Comparison of ENCODE assay signal across 11 cellular contexts in genomic region chr5:126370796-126371718, GRCh38. TPM values are rescaled to one million over a fixed set of nuclear protein-coding genes. Genes with fewer than 3 reads are reported as not detected.
DNase-seq lines count a peak whose midpoint lies in the region; ATAC-seq, FAIRE-seq and TF ChIP-seq lines count a peak whose summit lies in the region.
"Had no signal": no experiment of that assay in that cellular context is flagged by ENCODE, and none has a peak within 500 bp of the region (broad histone marks: within the 10 kb centered on the region; RNA-seq: fewer than 3 reads in every experiment).

No MANE protein-coding gene starts in this region.

- H3K4me3 Mint-ChIP-seq in WTC11, result no peak overlapping the region
- no peak overlapping the region for H3K4me3 Mint-ChIP-seq in stimulated activated memory B cell treated with anti-CD40 and anti-IgM and Interleukin-4, amounts not matched to agents 10 μg/mL and 1 μg/mL and 100 μg/mL, for 72 hours

- H3K27ac ChIP-seq in right atrium auricular region (no peak overlapping the region), coronary artery (no peak overlapping the region)
- H3K27ac ChIP-seq: SJSA1 had no signal

- H3K4me1 ChIP-seq in right atrium auricular region, result peaks cover 0 to 4% of the 10 kb centered on the region in 2 donors

- no peaks in the 10 kb centered on the region for H3K27me3 ChIP-seq in right atrium auricular region
- H3K27me3 ChIP-seq in kidney epithelial cell (ENCODE audit: control insufficient read depth, insufficient read depth, low read length), result no peaks in the 10 kb centered on the region
- H3K27me3 ChIP-seq: SJSA1 had no signal

- CTCF ChIA-PET in WTC11 (lab: Charles Lee), result interaction anchor here (0.6 to 3.4 kb wide), 12 partner anchors 11 to 172 kb away, joined by 3 to 16 read pairs (median 4); no protein-coding TSS in a partner anchor

- peak; percentile 27 for FAIRE-seq in urothelium cell line (lab: Jason Lieb, UNC)

- H3K27me3 Mint-ChIP-seq in WTC11 (ENCODE audit: low read depth), result no peaks in the 10 kb centered on the region
- H3K27me3 Mint-ChIP-seq in stimulated activated memory B cell treated with anti-CD40 and anti-IgM and Interleukin-4, amounts not matched to agents 10 μg/mL and 1 μg/mL and 100 μg/mL, for 72 hours, result no peaks in the 10 kb centered on the region

- ATAC-seq in Right ventricle myocardium superior (ENCODE audit: poor library complexity) (peak; percentile 49), WTC11 (peak; percentile 29)
- no peak for ATAC-seq in stimulated activated memory B cell treated with anti-CD40 and anti-IgM and Interleukin-4, amounts not matched to agents 10 μg/mL and 1 μg/mL and 100 μg/mL, for 72 hours

- DNase-seq in Right ventricle myocardium superior (no peak), right atrium auricular region (ENCODE audit: low spot score) (no peak), WTC11 (ENCODE audit: low spot score) (peak; percentile 16), kidney epithelial cell (ENCODE audit: low read depth) (peak; percentile 75), urothelium cell line (ENCODE audit: low spot score) (no peak), NCI-H1105 treated with DMSO at 0.1 percent for 48 hours (lab: John Stamatoyannopoulos, UW) (no peak), coronary artery (ENCODE audit: low spot score) (no peak)
- DNase-seq: activated CD8-positive, alpha-beta memory T cell treated with anti-CD3 and anti-CD28 coated beads, Interleukin-2, amount 50 U/mL, for 48 hours; stimulated activated CD8-positive, alpha-beta memory T cell treated with anti-CD3 and anti-CD28 coated beads, Interleukin-4, amount 100 ng/mL, for 48 hours had no signal

- intact Hi-C loops in Right ventricle myocardium superior (cut with DNase I), result no loop called here

- H3K36me3 Mint-ChIP-seq in WTC11, result no peaks in the 10 kb centered on the region
- H3K36me3 Mint-ChIP-seq in stimulated activated memory B cell treated with anti-CD40 and anti-IgM and Interleukin-4, amounts not matched to agents 10 μg/mL and 1 μg/mL and 100 μg/mL, for 72 hours, result no peaks in the 10 kb centered on the region

- H3K4me1 Mint-ChIP-seq in WTC11, result peaks cover 61% of the 10 kb centered on the region
- no peaks in the 10 kb centered on the region for H3K4me1 Mint-ChIP-seq in stimulated activated memory B cell treated with anti-CD40 and anti-IgM and Interleukin-4, amounts not matched to agents 10 μg/mL and 1 μg/mL and 100 μg/mL, for 72 hours

- POLR2A ChIA-PET in WTC11 (lab: Charles Lee), result interaction anchor here (1.0 kb wide), 1 partner anchor 52 kb away, joined by 3 read pairs; the partner anchor contains the start of gene GRAMD2B

- no peaks in the 10 kb centered on the region for H3K9me3 Mint-ChIP-seq in WTC11
- no peaks in the 10 kb centered on the region for H3K9me3 Mint-ChIP-seq in stimulated activated memory B cell treated with anti-CD40 and anti-IgM and Interleukin-4, amounts not matched to agents 10 μg/mL and 1 μg/mL and 100 μg/mL, for 72 hours

- H3K27ac Mint-ChIP-seq in WTC11, result peak overlapping the region; percentile 77
- no peak overlapping the region for H3K27ac Mint-ChIP-seq in stimulated activated memory B cell treated with anti-CD40 and anti-IgM and Interleukin-4, amounts not matched to agents 10 μg/mL and 1 μg/mL and 100 μg/mL, for 72 hours

- H3K4me3 ChIP-seq in right atrium auricular region (no peak overlapping the region), kidney epithelial cell (ENCODE audit: low read depth, low read length) (peak overlapping the region; percentile 50), coronary artery (no peak overlapping the region)
- H3K4me3 ChIP-seq: SJSA1 had no signal

- no peaks in the 10 kb centered on the region for H3K9me3 ChIP-seq in right atrium auricular region
- H3K9me3 ChIP-seq: SJSA1 had no signal

- TF ChIP-seq CTCF in right atrium auricular region (IDR thresholded peaks at IDR 0.05) (no peak), WTC11 (IDR thresholded peaks at IDR 0.05) (no peak), kidney epithelial cell (IDR thresholded peaks at IDR 0.05; ENCODE audit: insufficient read depth, low read length, poor library complexity, severe bottlenecking) (peak; percentile 23), coronary artery (IDR thresholded peaks at IDR 0.05) (no peak)

- H3K36me3 ChIP-seq in right atrium auricular region, result no peaks in the 10 kb centered on the region
- no peaks in the 10 kb centered on the region for H3K36me3 ChIP-seq in kidney epithelial cell (ENCODE audit: control insufficient read depth, insufficient read depth, low read length)
- H3K36me3 ChIP-seq: SJSA1 had no signal

TF ChIP-seq in WTC11, 78 proteins besides CTCF, POLR2A, EP300 and RAD21:
- TF ChIP-seq AR (CRISPR knock-in tag; IDR thresholded peaks at IDR 0.05), result no peak
- TF ChIP-seq JAZF1 (CRISPR knock-in tag; IDR thresholded peaks at IDR 0.05), result no peak
- TF ChIP-seq TEAD1 (CRISPR knock-in tag; IDR thresholded peaks at IDR 0.05), result no peak
- TF ChIP-seq GTF2I (CRISPR knock-in tag; conservative IDR thresholded peaks at IDR 0.05), result no peak
- no peak for TF ChIP-seq FOXK1 (CRISPR knock-in tag; IDR thresholded peaks at IDR 0.05)
- no peak for TF ChIP-seq HMGA2 (CRISPR knock-in tag; IDR thresholded peaks at IDR 0.05)
- no peak for TF ChIP-seq ZNF423 (CRISPR knock-in tag; IDR thresholded peaks at IDR 0.05)
- TF ChIP-seq RELA (CRISPR knock-in tag; IDR thresholded peaks at IDR 0.05; ENCODE audit: borderline replicate concordance), result no peak
- no peak for TF ChIP-seq ZBTB21 (CRISPR knock-in tag; IDR thresholded peaks at IDR 0.05; ENCODE audit: borderline replicate concordance)
- no peak for TF ChIP-seq ERG (CRISPR knock-in tag; IDR thresholded peaks at IDR 0.05)
- TF ChIP-seq USF2 (CRISPR knock-in tag; IDR thresholded peaks at IDR 0.05), result no peak
- TF ChIP-seq SP1 (CRISPR knock-in tag; conservative IDR thresholded peaks at IDR 0.05), result no peak
- no peak for TF ChIP-seq MLX (CRISPR knock-in tag; IDR thresholded peaks at IDR 0.05)
- no peak for TF ChIP-seq ATF3 (CRISPR knock-in tag; conservative IDR thresholded peaks at IDR 0.05)
- TF ChIP-seq ZNF317 (CRISPR knock-in tag; IDR thresholded peaks at IDR 0.05; ENCODE audit: borderline replicate concordance, low read depth), result no peak
- no peak for TF ChIP-seq ETV6 (CRISPR knock-in tag; IDR thresholded peaks at IDR 0.05)
- no peak for TF ChIP-seq ZNF219 (CRISPR knock-in tag; IDR thresholded peaks at IDR 0.05; ENCODE audit: borderline replicate concordance)
- TF ChIP-seq PRRX2 (CRISPR knock-in tag; IDR thresholded peaks at IDR 0.05), result no peak
TF ChIP-seq in WTC11: peak in this region for 0.

RNA-seq across cellular contexts. Expression of gene GRAMD2B, which starts 52.2 kb away (rescaled TPM):
- total RNA-seq in Right ventricle myocardium superior (25.4 TPM), right atrium auricular region (10 to 100 TPM; 41.1 to 45.0 TPM), WTC11 (2021) (10.3 to 11.6 TPM (median 10.8 TPM) in 3 replicates), kidney epithelial cell (36.9 and 44.2 TPM in 2 replicates)

Comparison
In these comparisons a context has a peak if more than half of its experiments do, and no peak if none do; other contexts are left out.
1. DNase-seq: peak in WTC11 (single experiment) and kidney epithelial cell (single experiment); none in Right ventricle myocardium superior (single experiment), right atrium auricular region (single experiment), urothelium cell line (single experiment), NCI-H1105 treated with DMSO at 0.1 percent for 48 hours (single experiment) and coronary artery (single experiment).